ENCODE assay signal across 13 cellular contexts in the genomic region with DNA sequence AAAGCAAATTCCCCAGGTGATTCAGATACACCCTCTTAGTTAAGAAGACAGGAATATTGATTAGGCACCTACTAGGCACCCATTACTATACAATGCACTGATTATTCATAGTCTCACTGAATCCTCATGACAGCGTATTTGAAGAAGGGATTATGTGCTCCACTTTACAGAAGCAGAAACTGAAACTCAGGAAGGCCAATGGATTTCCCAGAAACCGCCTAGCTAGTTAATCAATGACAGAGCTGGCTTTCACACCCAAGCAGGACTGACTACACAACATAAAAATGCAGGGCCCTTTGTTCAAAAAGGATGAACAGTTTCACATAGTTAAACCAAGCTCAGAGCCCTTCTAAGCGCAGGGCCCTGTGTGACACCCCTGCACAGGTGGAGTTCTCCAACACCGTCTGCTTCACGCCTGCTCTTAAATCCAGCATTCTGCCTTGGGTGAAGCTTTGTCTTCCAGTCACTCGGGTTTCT.
DNase-seq lines count a peak whose midpoint lies in the region; ATAC-seq and TF ChIP-seq lines count a peak whose summit lies in the region.
"Had no signal": no experiment of that assay in that cellular context is flagged by ENCODE, and none has a peak within 500 bp of the region (broad histone marks: within the 10 kb centered on the region; RNA-seq: fewer than 3 reads in every experiment).

No MANE protein-coding gene starts in this region.

- H3K27ac ChIP-seq in left lung: peak overlapping the region; percentile 69 to 72
- H3K27ac ChIP-seq in upper lobe of right lung: peak overlapping the region; percentile 58

- POLR2A ChIA-PET in activated CD4-positive, alpha-beta memory T cell treated with anti-CD3 and anti-CD28 coated beads for 36 hours (lab: Charles Lee): no interaction called here

- CTCF ChIA-PET in activated CD4-positive, alpha-beta memory T cell treated with anti-CD3 and anti-CD28 coated beads for 36 hours (lab: Charles Lee): no interaction called here

- no peaks in the 10 kb centered on the region for H3K27me3 ChIP-seq in left lung
- H3K27me3 ChIP-seq in upper lobe of right lung: no peaks in the 10 kb centered on the region

- peaks cover 7% of the 10 kb centered on the region for H3K4me1 Mint-ChIP-seq in chondrocyte (ENCODE audit: low read depth)
- H3K4me1 Mint-ChIP-seq in activated CD4-positive, alpha-beta memory T cell treated with anti-CD3 and anti-CD28 coated beads for 36 hours (ENCODE audit: low read depth): no peaks in the 10 kb centered on the region
- H3K4me1 Mint-ChIP-seq in stimulated activated naive B cell treated with anti-CD40 and anti-IgM and Interleukin-4, amounts not matched to agents 10 μg/mL and 1 μg/mL and 100 μg/mL, for 72 hours: peaks cover 9% of the 10 kb centered on the region in 2 donors

- no peaks in the 10 kb centered on the region for H3K36me3 ChIP-seq in left lung
- no peaks in the 10 kb centered on the region for H3K36me3 ChIP-seq in upper lobe of right lung

- intact Hi-C loops in left lung (cut with DNase I): no loop called here
- intact Hi-C loops in upper lobe of right lung (cut with DNase I): no loop called here
- intact Hi-C loops in activated CD4-positive, alpha-beta memory T cell treated with anti-CD3 and anti-CD28 coated beads for 36 hours (cut with micrococcal nuclease): no loop called here

- H3K4me3 ChIP-seq in left lung (no peak overlapping the region), upper lobe of right lung (no peak overlapping the region)

- H3K27me3 Mint-ChIP-seq in chondrocyte (ENCODE audit: low read depth): no peaks in the 10 kb centered on the region
- H3K27me3 Mint-ChIP-seq in activated CD4-positive, alpha-beta memory T cell treated with anti-CD3 and anti-CD28 coated beads for 36 hours: no peaks in the 10 kb centered on the region
- no peaks in the 10 kb centered on the region for H3K27me3 Mint-ChIP-seq in stimulated activated naive B cell treated with anti-CD40 and anti-IgM and Interleukin-4, amounts not matched to agents 10 μg/mL and 1 μg/mL and 100 μg/mL, for 72 hours
- H3K27me3 Mint-ChIP-seq: activated naive CD8-positive, alpha-beta T cell had no signal

- H3K4me1 ChIP-seq in left lung: peaks cover 0 to 16% of the 10 kb centered on the region in 2 donors
- H3K4me1 ChIP-seq in upper lobe of right lung: peaks cover 8% of the 10 kb centered on the region

- TF ChIP-seq CTCF in chondrocyte (IDR thresholded peaks at IDR 0.05) (no peak), left lung (IDR thresholded peaks at IDR 0.05) (no peak), upper lobe of right lung (IDR thresholded peaks at IDR 0.05) (no peak)

- H3K36me3 Mint-ChIP-seq in chondrocyte (ENCODE audit: low read depth): peaks cover 3% of the 10 kb centered on the region
- peaks cover 2% of the 10 kb centered on the region for H3K36me3 Mint-ChIP-seq in activated CD4-positive, alpha-beta memory T cell treated with anti-CD3 and anti-CD28 coated beads for 36 hours
- peaks cover 8 to 13% of the 10 kb centered on the region in 2 donors for H3K36me3 Mint-ChIP-seq in stimulated activated naive B cell treated with anti-CD40 and anti-IgM and Interleukin-4, amounts not matched to agents 10 μg/mL and 1 μg/mL and 100 μg/mL, for 72 hours

- ATAC-seq in left lung: peak; percentile 37
- ATAC-seq in upper lobe of right lung: peak; percentile 74
- ATAC-seq in stimulated activated naive B cell treated with anti-CD40 and anti-IgM and Interleukin-4, amounts not matched to agents 10 μg/mL and 1 μg/mL and 100 μg/mL, for 72 hours (replicated peaks): no peak

- no peak overlapping the region for H3K4me3 Mint-ChIP-seq in chondrocyte (ENCODE audit: unreplicated experiment)
- no peak overlapping the region for H3K4me3 Mint-ChIP-seq in activated CD4-positive, alpha-beta memory T cell treated with anti-CD3 and anti-CD28 coated beads for 36 hours
- no peak overlapping the region for H3K4me3 Mint-ChIP-seq in stimulated activated naive B cell treated with anti-CD40 and anti-IgM and Interleukin-4, amounts not matched to agents 10 μg/mL and 1 μg/mL and 100 μg/mL, for 72 hours
- H3K4me3 Mint-ChIP-seq: activated naive CD8-positive, alpha-beta T cell had no signal

- peak overlapping the region; percentile 13 for H3K27ac Mint-ChIP-seq in chondrocyte (ENCODE audit: unreplicated experiment)
- no peak overlapping the region for H3K27ac Mint-ChIP-seq in activated CD4-positive, alpha-beta memory T cell treated with anti-CD3 and anti-CD28 coated beads for 36 hours
- H3K27ac Mint-ChIP-seq in stimulated activated naive B cell treated with anti-CD40 and anti-IgM and Interleukin-4, amounts not matched to agents 10 μg/mL and 1 μg/mL and 100 μg/mL, for 72 hours: no peak overlapping the region
- H3K27ac Mint-ChIP-seq: activated naive CD8-positive, alpha-beta T cell had no signal

- peaks cover 2% of the 10 kb centered on the region for H3K9me3 Mint-ChIP-seq in chondrocyte (ENCODE audit: low read depth)
- peaks cover 3% of the 10 kb centered on the region for H3K9me3 Mint-ChIP-seq in activated CD4-positive, alpha-beta memory T cell treated with anti-CD3 and anti-CD28 coated beads for 36 hours
- peaks cover 1 to 3% of the 10 kb centered on the region in 2 donors for H3K9me3 Mint-ChIP-seq in stimulated activated naive B cell treated with anti-CD40 and anti-IgM and Interleukin-4, amounts not matched to agents 10 μg/mL and 1 μg/mL and 100 μg/mL, for 72 hours

- H3K9me3 ChIP-seq in left lung (peaks cover 0 to 2% of the 10 kb centered on the region in 2 donors), upper lobe of right lung (no peaks in the 10 kb centered on the region)

- peak; percentile 64 for DNase-seq in HK-2 (ENCODE audit: unreplicated experiment)
- no peak for DNase-seq in chondrocyte (ENCODE audit: low spot score)
- DNase-seq in left lung: no peak
- no peak for DNase-seq in upper lobe of right lung
- DNase-seq in epidermal melanocyte (ENCODE audit: insufficient read length, low spot score): no peak
- no peak for DNase-seq in activated CD4-positive, alpha-beta memory T cell treated with anti-CD3 and anti-CD28 coated beads for 36 hours
- no peak for DNase-seq in stimulated activated naive B cell treated with anti-CD40 and anti-IgM and Interleukin-4, amounts not matched to agents 10 μg/mL and 1 μg/mL and 100 μg/mL, for 72 hours
- DNase-seq: activated CD8-positive, alpha-beta memory T cell treated with anti-CD3 and anti-CD28 coated beads, Interleukin-2, amount 50 U/mL, for 4 hours; NCI-H1105; NCI-H748 treated with DMSO at 0.1 percent for 48 hours; SHP77 treated with DMSO at 0.1 percent for 48 hours; substantia nigra had no signal

Comparison
In these comparisons a context has a peak if more than half of its experiments do, and no peak if none do; other contexts are left out.
1. ATAC-seq: peak in left lung (single experiment) and upper lobe of right lung (single experiment); none in stimulated activated naive B cell treated with anti-CD40 and anti-IgM and Interleukin-4, amounts not matched to agents 10 μg/mL and 1 μg/mL and 100 μg/mL, for 72 hours (0 of 2).